Comparison of ENCODE assay signal across 1 cellular context in genomic region chr10:8056378-8056777, GRCh38.
TF ChIP-seq lines count a peak whose summit lies in the region.

No MANE protein-coding gene starts in this region.

TF ChIP-seq in endothelial cell of umbilical vein, 7 proteins besides CTCF, POLR2A, EP300 and RAD21 (continued from another document):
- no peak for TF ChIP-seq POLR2AphosphoS5 (IDR thresholded peaks at IDR 0.05; ENCODE audit: insufficient read depth, low read depth, low read length)
